31 cellular contexts compared by ENCODE assay signal in genomic region chr11:132913295-132913694, GRCh38.
"Had no signal": no experiment of that assay in that cellular context is flagged by ENCODE, and none has a peak within 500 bp of the region (broad histone marks: within the 10 kb centered on the region; RNA-seq: fewer than 3 reads in every experiment).

No MANE protein-coding gene starts in this region.

- H3K27ac ChIP-seq: ascending aorta, Peyer's patch, WERI-Rb-1 had no signal

- H3K4me1 ChIP-seq: ascending aorta had no signal

- H3K27me3 ChIP-seq: ascending aorta, Peyer's patch had no signal

- DNase-seq: activated CD4-positive, alpha-beta T cell treated with anti-CD3 and anti-CD28 coated beads for 1 hour; activated CD4-positive, alpha-beta T cell treated with anti-CD3 and anti-CD28 coated beads for 48 hours; activated CD4-positive, CD25-positive, alpha-beta regulatory T cell; activated CD8-positive, alpha-beta T cell treated with anti-CD3 and anti-CD28 coated beads for 36 hours; activated effector memory CD4-positive, alpha-beta T cell treated with anti-CD3 and anti-CD28 coated beads, Interleukin-2, amount 50 U/mL, for 16 hours; activated naive CD4-positive, alpha-beta T cell; activated naive CD4-positive, alpha-beta T cell treated with anti-CD3 and anti-CD28 coated beads, Interleukin-2, amount 50 U/mL, for 16 hours; activated naive CD8-positive, alpha-beta T cell treated with anti-CD3 and anti-CD28 coated beads, Interleukin-2, amount 10 ng/mL, durations not matched to agents 7 days and 5 days; activated T-cell treated with anti-CD3 and anti-CD28 coated beads, Interleukin-2, amount 50 U/mL, for 1 hour; activated T-cell treated with anti-CD3 and anti-CD28 coated beads, Interleukin-2, amount 50 U/mL, for 72 hours; amygdala; Karpas-422; NCI-H1048; NCI-H1105 treated with DMSO at 0.1 percent for 48 hours; NCI-H1436; NCI-H1694 treated with DMSO at 0.1 percent for 48 hours; NCI-H2029; NCI-H510A; NCI-H526; NCI-H748 treated with DMSO at 0.1 percent for 48 hours; NK-92 treated with Interleukin-12 subunit alpha and Interleukin-12 subunit beta, amount 100 ng/mL, for 24 hours; PC-3; Peyer's patch; RPMI8226; SIG-M5; SW 1271; T-helper 1 cell; T-helper 9 cell; WERI-Rb-1 had no signal

- H3K4me3 ChIP-seq: ascending aorta, Peyer's patch had no signal

- H3K9me3 ChIP-seq: ascending aorta, Peyer's patch had no signal

- H3K36me3 ChIP-seq: ascending aorta, Peyer's patch, WERI-Rb-1 had no signal

- ATAC-seq: activated CD8-positive, alpha-beta T cell treated with anti-CD3 and anti-CD28 coated beads for 36 hours; activated T-cell treated with anti-CD3 and anti-CD28 coated beads, Interleukin-2, amount 50 U/mL, for 72 hours; activated T-helper 17 cell treated with anti-CD3 and anti-CD28 coated beads, Interleukin-2, amount 50 U/mL, for 72 hours; PC-3 had no signal
